8 cellular contexts compared by ENCODE assay signal in the genomic region with DNA sequence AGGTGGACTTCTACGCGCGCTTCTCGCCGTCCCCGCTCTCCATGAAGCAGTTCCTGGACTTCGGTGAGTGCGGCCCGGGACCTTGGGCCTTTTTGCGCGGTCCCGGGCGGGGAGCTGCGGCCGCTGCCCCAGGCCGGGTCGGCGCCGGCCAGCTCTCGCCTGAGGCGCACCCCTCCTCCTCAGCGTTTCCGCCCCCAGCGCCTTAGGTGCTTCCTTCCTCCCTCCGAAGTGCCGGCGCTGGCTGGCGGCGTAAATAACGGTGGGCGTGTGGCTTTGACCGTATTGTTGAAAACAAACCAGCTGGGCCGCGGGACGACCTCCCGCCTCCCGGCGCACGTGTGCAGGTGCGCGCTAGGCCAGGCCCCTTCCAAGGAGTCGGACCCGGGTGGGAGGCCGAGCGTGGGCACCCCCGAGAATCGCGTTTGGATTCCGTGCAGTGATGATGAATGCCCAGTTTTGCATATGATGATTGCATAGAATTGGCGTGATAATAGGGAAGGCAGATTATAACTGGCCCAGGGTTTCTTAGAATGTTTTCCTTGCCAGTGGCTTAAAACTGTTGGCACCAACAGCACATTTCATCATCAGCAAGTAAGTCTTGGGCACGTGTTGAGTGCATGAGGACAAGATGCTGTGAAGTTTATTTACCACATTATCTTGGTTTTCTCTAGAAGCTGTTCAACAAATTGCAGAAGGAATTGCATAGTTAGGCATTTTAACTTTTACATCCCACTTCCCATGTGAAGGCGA. TPM values are rescaled to one million over a fixed set of nuclear protein-coding genes. Genes with fewer than 3 reads are reported as not detected.
A peak's percentile ranks its signal among the peaks of the same experiment; 100 is the strongest.
DNase-seq lines count a peak whose midpoint lies in the region; ATAC-seq and TF ChIP-seq lines count a peak whose summit lies in the region.

No MANE protein-coding gene starts in this region.

- CTCF ChIA-PET in activated naive CD4-positive, alpha-beta T cell treated with anti-CD3 and anti-CD28 coated beads for 36 hours (lab: Charles Lee) = interaction anchor here (0.6 to 0.7 kb wide), 2 partner anchors 61 to 130 kb away, joined by 4 read pairs; no protein-coding TSS in a partner anchor

- H3K27ac Mint-ChIP-seq in activated naive CD4-positive, alpha-beta T cell treated with anti-CD3 and anti-CD28 coated beads for 36 hours = peak overlapping the region; percentile 88

- H3K27ac ChIP-seq in HUES48 (ENCODE audit: low read depth, low read length) (peak overlapping the region; percentile 83), SJCRH30 (peak overlapping the region; percentile 70), upper lobe of right lung (peak overlapping the region; percentile 87)

- H3K27me3 Mint-ChIP-seq in activated naive CD4-positive, alpha-beta T cell treated with anti-CD3 and anti-CD28 coated beads for 36 hours (ENCODE audit: low read depth) = no peaks in the 10 kb centered on the region

- H3K9me3 Mint-ChIP-seq in activated naive CD4-positive, alpha-beta T cell treated with anti-CD3 and anti-CD28 coated beads for 36 hours = no peaks in the 10 kb centered on the region

- no peak for TF ChIP-seq CTCF in upper lobe of right lung (IDR thresholded peaks at IDR 0.05)

- H3K4me3 Mint-ChIP-seq in activated naive CD4-positive, alpha-beta T cell treated with anti-CD3 and anti-CD28 coated beads for 36 hours = peak overlapping the region; percentile 89

- ATAC-seq in GM21515 (IDR thresholded peaks at IDR 0.05; ENCODE audit: unreplicated experiment) = peak; percentile 70
- peak; percentile 68 for ATAC-seq in upper lobe of right lung

- peak; percentile 44 for DNase-seq in DMS79 treated with DMSO at 0.1 percent for 48 hours (lab: John Stamatoyannopoulos, UW)
- DNase-seq in SJCRH30 = peak; percentile 58 to 66
- DNase-seq in activated naive CD4-positive, alpha-beta T cell treated with anti-CD3 and anti-CD28 coated beads for 36 hours = peak; percentile 71
- peak in 40 of 42 donors; percentile 11 to 59 (median 34) for DNase-seq in head of caudate nucleus
- peak in 9 of 10 donors; percentile 11 to 80 (median 42) for DNase-seq in posterior cingulate gyrus
- DNase-seq in upper lobe of right lung = peak; percentile 85

- H3K36me3 ChIP-seq in HUES48 (ENCODE audit: control insufficient read depth, insufficient read depth, low read length) (peaks cover 13% of the 10 kb centered on the region), SJCRH30 (no peaks in the 10 kb centered on the region), upper lobe of right lung (no peaks in the 10 kb centered on the region)

- H3K4me3 ChIP-seq in HUES48 (ENCODE audit: low read depth, low read length) (peak overlapping the region; percentile 85), SJCRH30 (peak overlapping the region; percentile 92), upper lobe of right lung (peak overlapping the region; percentile 84)

- peaks cover 20% of the 10 kb centered on the region for H3K4me1 ChIP-seq in HUES48 (ENCODE audit: control insufficient read depth, insufficient read depth, low read length)
- peaks cover 8% of the 10 kb centered on the region for H3K4me1 ChIP-seq in SJCRH30
- peaks cover 7% of the 10 kb centered on the region for H3K4me1 ChIP-seq in upper lobe of right lung

- H3K9me3 ChIP-seq in HUES48 (ENCODE audit: control insufficient read depth, insufficient read depth, low read length) = no peaks in the 10 kb centered on the region
- no peaks in the 10 kb centered on the region for H3K9me3 ChIP-seq in SJCRH30 (replicated peaks)
- no peaks in the 10 kb centered on the region for H3K9me3 ChIP-seq in upper lobe of right lung

- peak overlapping the region; percentile 71 for H3K9ac ChIP-seq in HUES48 (ENCODE audit: low read depth, low read length)

- intact Hi-C loops in activated naive CD4-positive, alpha-beta T cell treated with anti-CD3 and anti-CD28 coated beads for 36 hours (cut with micrococcal nuclease) = loop anchor here (1.0 to 10.0 kb wide), 11 partner anchors 18 to 1122 kb away; a partner anchor contains a TSS
- intact Hi-C loops in head of caudate nucleus (cut with DNase I) = no loop called here
- intact Hi-C loops in posterior cingulate gyrus (cut with DNase I) = no loop called here
- intact Hi-C loops in upper lobe of right lung (cut with DNase I) = no loop called here

- peaks cover 11% of the 10 kb centered on the region for H3K36me3 Mint-ChIP-seq in activated naive CD4-positive, alpha-beta T cell treated with anti-CD3 and anti-CD28 coated beads for 36 hours (ENCODE audit: low read depth)

- peaks cover 55% of the 10 kb centered on the region for H3K4me1 Mint-ChIP-seq in activated naive CD4-positive, alpha-beta T cell treated with anti-CD3 and anti-CD28 coated beads for 36 hours (ENCODE audit: low read depth)

- H3K27me3 ChIP-seq in HUES48 (ENCODE audit: control insufficient read depth, insufficient read depth, low read length) = no peaks in the 10 kb centered on the region; the same call in 1 of the 2 replicates
- no peaks in the 10 kb centered on the region for H3K27me3 ChIP-seq in SJCRH30
- no peaks in the 10 kb centered on the region for H3K27me3 ChIP-seq in upper lobe of right lung

RNA-seq across cellular contexts. Expression of a gene that starts 0.6 kb away (rescaled TPM):
- 28.2 and 39.1 TPM in 2 replicates for total RNA-seq in SJCRH30 (2014; rRNA removed; shearing (Covaris generic))
- 10 to 100 TPM; 31.9 to 35.3 TPM for total RNA-seq in activated naive CD4-positive, alpha-beta T cell treated with anti-CD3 and anti-CD28 coated beads for 36 hours
- total RNA-seq in upper lobe of right lung = 6.0 TPM

Comparison
In these comparisons a context has a peak if more than half of its experiments do, and no peak if none do; other contexts are left out.
1. Peak in every context shown above with its lines: DNase-seq, ATAC-seq, H3K4me3 ChIP-seq and H3K27ac ChIP-seq.
2. DNase-seq: peak in every context shown above with its lines; median percentile 85 in upper lobe of right lung; 71 in activated naive CD4-positive, alpha-beta T cell treated with anti-CD3 and anti-CD28 coated beads for 36 hours; 62 in SJCRH30; 44 in DMS79 treated with DMSO at 0.1 percent for 48 hours; 42 in posterior cingulate gyrus; 34 in head of caudate nucleus.